Comparison of ENCODE assay signal across 8 cellular contexts in genomic region chr13:21297914-21298831, GRCh38.
DNase-seq lines count a peak whose midpoint lies in the region; ATAC-seq lines count a peak whose summit lies in the region.

No MANE protein-coding gene starts in this region.

- intact Hi-C loops in dendritic cell treated with granulocyte-macrophage colony-stimulating factor and Interleukin-4, amounts not matched to agents 40 ng/mL and 50 ng/mL, for 4 days (cut with micrococcal nuclease): loop anchor here (1.0 to 10.0 kb wide), 3 partner anchors 97 to 179 kb away; partner anchors contain the start of genes MRPL57 and SKA3

- DNase-seq in C1 segment of cervical spinal cord (lab: John Stamatoyannopoulos, UW) (peak; percentile 11 to 88 (median 74)), NCI-H524 (lab: John Stamatoyannopoulos, UW) (peak; percentile 84 to 96), left lobe of liver (ENCODE audit: low spot score) (peak; percentile 91)
- DNase-seq in activated CD4-positive, alpha-beta T cell treated with anti-CD3 and anti-CD28 coated beads, Interleukin-2, amount 10 ng/mL, durations not matched to agents 7 days and 5 days: peak; percentile 87
- DNase-seq in stimulated activated CD4-positive, alpha-beta T cell treated with anti-CD3 and anti-CD28 coated beads, Interleukin-2, amount 100 ng/mL, for 24 hours: peak; percentile 87

- H3K27me3 Mint-ChIP-seq in activated CD4-positive, alpha-beta T cell treated with anti-CD3 and anti-CD28 coated beads, Interleukin-2, amount 10 ng/mL, durations not matched to agents 7 days and 5 days: no peaks in the 10 kb centered on the region
- no peaks in the 10 kb centered on the region for H3K27me3 Mint-ChIP-seq in dendritic cell treated with granulocyte-macrophage colony-stimulating factor and Interleukin-4, amounts not matched to agents 40 ng/mL and 50 ng/mL, for 4 days

- POLR2A ChIA-PET in activated CD4-positive, alpha-beta T cell treated with anti-CD3 and anti-CD28 coated beads, Interleukin-2, amount 10 ng/mL, durations not matched to agents 7 days and 5 days (lab: Charles Lee): no interaction called here

- H3K27ac Mint-ChIP-seq in activated CD4-positive, alpha-beta T cell treated with anti-CD3 and anti-CD28 coated beads, Interleukin-2, amount 10 ng/mL, durations not matched to agents 7 days and 5 days: peak overlapping the region; percentile 62
- peak overlapping the region; percentile 83 for H3K27ac Mint-ChIP-seq in dendritic cell treated with granulocyte-macrophage colony-stimulating factor and Interleukin-4, amounts not matched to agents 40 ng/mL and 50 ng/mL, for 4 days

- CTCF ChIA-PET in activated CD4-positive, alpha-beta T cell treated with anti-CD3 and anti-CD28 coated beads, Interleukin-2, amount 10 ng/mL, durations not matched to agents 7 days and 5 days (lab: Charles Lee): interaction anchor here (0.6 to 2.9 kb wide), 21 partner anchors 10 to 1096 kb away, joined by 3 to 24 read pairs (median 3); partner anchors contain the start of genes MRPL57 and SKA3

- no peaks in the 10 kb centered on the region for H3K36me3 Mint-ChIP-seq in activated CD4-positive, alpha-beta T cell treated with anti-CD3 and anti-CD28 coated beads, Interleukin-2, amount 10 ng/mL, durations not matched to agents 7 days and 5 days (ENCODE audit: low read depth)
- H3K36me3 Mint-ChIP-seq in dendritic cell treated with granulocyte-macrophage colony-stimulating factor and Interleukin-4, amounts not matched to agents 40 ng/mL and 50 ng/mL, for 4 days (ENCODE audit: low read depth): peaks cover 16% of the 10 kb centered on the region

- peak overlapping the region; percentile 82 for H3K4me3 Mint-ChIP-seq in activated CD4-positive, alpha-beta T cell treated with anti-CD3 and anti-CD28 coated beads, Interleukin-2, amount 10 ng/mL, durations not matched to agents 7 days and 5 days
- H3K4me3 Mint-ChIP-seq in dendritic cell treated with granulocyte-macrophage colony-stimulating factor and Interleukin-4, amounts not matched to agents 40 ng/mL and 50 ng/mL, for 4 days: peak overlapping the region; percentile 93

- H3K9me3 Mint-ChIP-seq in activated CD4-positive, alpha-beta T cell treated with anti-CD3 and anti-CD28 coated beads, Interleukin-2, amount 10 ng/mL, durations not matched to agents 7 days and 5 days: no peaks in the 10 kb centered on the region
- no peaks in the 10 kb centered on the region for H3K9me3 Mint-ChIP-seq in dendritic cell treated with granulocyte-macrophage colony-stimulating factor and Interleukin-4, amounts not matched to agents 40 ng/mL and 50 ng/mL, for 4 days

- ATAC-seq in GM19324 (IDR thresholded peaks at IDR 0.05; ENCODE audit: low FRiP score, unreplicated experiment) (peak; percentile 98), HG03460 (IDR thresholded peaks at IDR 0.05; ENCODE audit: unreplicated experiment) (peak; percentile 90), left lobe of liver (peak; percentile 97)

- peaks cover 26% of the 10 kb centered on the region for H3K4me1 Mint-ChIP-seq in activated CD4-positive, alpha-beta T cell treated with anti-CD3 and anti-CD28 coated beads, Interleukin-2, amount 10 ng/mL, durations not matched to agents 7 days and 5 days
- peaks cover 23% of the 10 kb centered on the region for H3K4me1 Mint-ChIP-seq in dendritic cell treated with granulocyte-macrophage colony-stimulating factor and Interleukin-4, amounts not matched to agents 40 ng/mL and 50 ng/mL, for 4 days (ENCODE audit: low read depth)

Comparison
In these comparisons a context has a peak if more than half of its experiments do, and no peak if none do; other contexts are left out.
1. Peak in every context shown above with its lines: DNase-seq and ATAC-seq.